In the genomic region with DNA sequence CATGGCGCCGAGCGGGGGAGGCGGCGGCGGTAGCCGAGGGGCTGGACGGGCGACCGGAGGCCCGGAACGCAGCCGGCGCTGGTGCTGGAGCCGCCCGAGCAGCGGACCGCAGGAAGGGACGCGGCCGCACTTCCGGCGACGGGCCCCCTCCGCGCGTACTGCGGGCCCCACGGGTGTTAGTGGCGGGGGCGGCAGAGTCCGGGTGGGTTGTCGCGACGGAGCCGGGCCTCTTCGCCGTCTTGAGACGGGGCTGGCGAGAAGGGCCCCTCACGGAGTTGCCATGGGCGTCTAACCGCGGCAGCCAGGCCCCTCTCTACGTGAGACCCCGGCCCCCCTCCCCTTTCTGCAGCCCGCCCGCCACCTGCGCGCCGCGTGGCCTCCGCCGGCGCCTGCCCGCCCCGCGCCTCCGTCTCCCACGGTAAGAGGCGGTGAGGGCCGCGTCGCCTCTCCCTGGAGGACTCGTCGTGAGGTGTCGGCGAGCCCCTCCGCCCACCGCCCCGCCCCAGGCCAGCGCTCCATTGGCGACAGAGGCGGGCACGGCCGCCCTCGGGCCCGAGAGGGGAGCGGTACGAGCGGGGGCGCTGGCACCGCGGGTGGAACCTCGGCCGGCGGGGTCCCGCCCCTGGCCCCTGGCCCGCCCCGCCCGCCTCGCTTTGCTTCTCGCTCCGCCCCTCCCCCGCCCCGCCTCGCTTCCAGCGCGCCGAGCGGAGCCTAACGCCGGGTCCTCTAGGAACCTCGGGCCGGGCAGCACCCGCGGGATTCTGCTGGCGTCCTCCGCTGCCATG, we compare ENCODE assay signal across 1 cellular context.
TF ChIP-seq lines count a peak whose summit lies in the region.

A gene with protein sequence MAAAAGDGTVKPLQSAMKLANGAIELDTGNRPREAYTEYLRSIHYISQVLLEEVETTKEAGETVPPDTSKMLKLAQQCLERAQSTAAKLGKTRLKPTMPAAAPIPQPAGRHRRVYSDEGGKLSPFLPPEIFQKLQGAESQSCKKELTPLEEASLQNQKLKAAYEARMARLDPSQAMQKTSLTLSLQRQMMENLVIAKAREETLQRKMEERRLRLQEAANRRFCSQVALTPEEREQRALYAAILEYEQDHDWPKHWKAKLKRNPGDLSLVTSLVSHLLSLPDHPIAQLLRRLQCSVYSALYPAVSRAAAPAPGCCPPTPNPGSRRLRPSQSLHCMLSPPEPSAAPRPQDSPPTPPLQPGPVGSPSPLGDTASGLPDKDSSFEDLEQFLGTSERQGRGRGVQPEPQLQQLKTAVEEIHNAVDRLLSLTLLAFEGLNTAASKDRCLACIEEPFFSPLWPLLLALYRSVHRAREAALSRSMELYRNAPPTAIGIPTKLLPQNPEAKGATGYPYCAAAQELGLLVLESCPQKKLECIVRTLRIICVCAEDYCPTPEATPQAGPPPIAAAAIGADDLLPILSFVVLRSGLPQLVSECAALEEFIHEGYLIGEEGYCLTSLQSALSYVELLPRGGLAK (minus strand): TSS at position 40 of the 785 bp plus-strand sequence. CDS start 37 bp downstream, at position 3.
A gene with protein sequence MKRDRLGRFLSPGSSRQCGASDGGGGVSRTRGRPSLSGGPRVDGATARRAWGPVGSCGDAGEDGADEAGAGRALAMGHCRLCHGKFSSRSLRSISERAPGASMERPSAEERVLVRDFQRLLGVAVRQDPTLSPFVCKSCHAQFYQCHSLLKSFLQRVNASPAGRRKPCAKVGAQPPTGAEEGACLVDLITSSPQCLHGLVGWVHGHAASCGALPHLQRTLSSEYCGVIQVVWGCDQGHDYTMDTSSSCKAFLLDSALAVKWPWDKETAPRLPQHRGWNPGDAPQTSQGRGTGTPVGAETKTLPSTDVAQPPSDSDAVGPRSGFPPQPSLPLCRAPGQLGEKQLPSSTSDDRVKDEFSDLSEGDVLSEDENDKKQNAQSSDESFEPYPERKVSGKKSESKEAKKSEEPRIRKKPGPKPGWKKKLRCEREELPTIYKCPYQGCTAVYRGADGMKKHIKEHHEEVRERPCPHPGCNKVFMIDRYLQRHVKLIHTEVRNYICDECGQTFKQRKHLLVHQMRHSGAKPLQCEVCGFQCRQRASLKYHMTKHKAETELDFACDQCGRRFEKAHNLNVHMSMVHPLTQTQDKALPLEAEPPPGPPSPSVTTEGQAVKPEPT (plus strand): TSS at position 679 of the 785 bp plus-strand sequence. CDS start 104 bp downstream, at position 783.

TF ChIP-seq in HEK293, 187 proteins besides CTCF, POLR2A, EP300 and RAD21 (continued from another document and continues in another):
- TF ChIP-seq, protein P1, sequence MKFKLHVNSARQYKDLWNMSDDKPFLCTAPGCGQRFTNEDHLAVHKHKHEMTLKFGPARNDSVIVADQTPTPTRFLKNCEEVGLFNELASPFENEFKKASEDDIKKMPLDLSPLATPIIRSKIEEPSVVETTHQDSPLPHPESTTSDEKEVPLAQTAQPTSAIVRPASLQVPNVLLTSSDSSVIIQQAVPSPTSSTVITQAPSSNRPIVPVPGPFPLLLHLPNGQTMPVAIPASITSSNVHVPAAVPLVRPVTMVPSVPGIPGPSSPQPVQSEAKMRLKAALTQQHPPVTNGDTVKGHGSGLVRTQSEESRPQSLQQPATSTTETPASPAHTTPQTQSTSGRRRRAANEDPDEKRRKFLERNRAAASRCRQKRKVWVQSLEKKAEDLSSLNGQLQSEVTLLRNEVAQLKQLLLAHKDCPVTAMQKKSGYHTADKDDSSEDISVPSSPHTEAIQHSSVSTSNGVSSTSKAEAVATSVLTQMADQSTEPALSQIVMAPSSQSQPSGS (tag by site-specific recombination; IDR thresholded peaks at IDR 0.05; ENCODE audit: low read depth): no peak
- TF ChIP-seq GLIS2 (tag by site-specific recombination; IDR thresholded peaks at IDR 0.05) (peak; percentile 70; the same call in 1 of the 2 replicates), HOXA7 (CRISPR knock-in tag; IDR thresholded peaks at IDR 0.05; ENCODE audit: borderline replicate concordance) (no peak), ZNF350 (tag by site-specific recombination; IDR thresholded peaks at IDR 0.05) (peak; percentile 78), ZNF138 (tag by site-specific recombination; IDR thresholded peaks at IDR 0.05; ENCODE audit: borderline replicate concordance) (no peak), ZNF830 (tag by site-specific recombination; IDR thresholded peaks at IDR 0.05; ENCODE audit: low read depth) (no peak), ZNF37A (tag by site-specific recombination; IDR thresholded peaks at IDR 0.05) (no peak), ZNF629 (tag by site-specific recombination; IDR thresholded peaks at IDR 0.05) (no peak), ZNF791 (tag by site-specific recombination; IDR thresholded peaks at IDR 0.05) (no peak), ZNF324 (tag by site-specific recombination; IDR thresholded peaks at IDR 0.05) (no peak), ZNF670 (tag by site-specific recombination; IDR thresholded peaks at IDR 0.05; ENCODE audit: low read depth) (no peak), ZNF335 (tag by site-specific recombination; conservative IDR thresholded peaks at IDR 0.05) (peak; percentile 74), MEIS1 (CRISPR knock-in tag; IDR thresholded peaks at IDR 0.05; ENCODE audit: borderline replicate concordance) (0 out of 2 replicates have a peak, but pooled peaks have one; percentile 16), ZFP41 (tag by site-specific recombination; IDR thresholded peaks at IDR 0.05; ENCODE audit: borderline replicate concordance) (no peak), OSR2 (tag by site-specific recombination; IDR thresholded peaks at IDR 0.05) (no peak), ZNF155 (tag by site-specific recombination; IDR thresholded peaks at IDR 0.05) (no peak), ZNF660 (tag by site-specific recombination; IDR thresholded peaks at IDR 0.05) (peak; percentile 91), MYNN (tag by site-specific recombination; IDR thresholded peaks at IDR 0.05; ENCODE audit: borderline replicate concordance) (no peak), ZNF658 (tag by site-specific recombination; IDR thresholded peaks at IDR 0.05) (no peak), ZNF202 (tag by site-specific recombination; IDR thresholded peaks at IDR 0.05; ENCODE audit: borderline replicate concordance) (no peak), MZF1 (tag by site-specific recombination; IDR thresholded peaks at IDR 0.05; ENCODE audit: borderline replicate concordance) (no peak), ZXDB (tag by site-specific recombination; IDR thresholded peaks at IDR 0.05) (peak; percentile 62), SCRT1 (tag by site-specific recombination; IDR thresholded peaks at IDR 0.05; ENCODE audit: borderline replicate concordance) (no peak)
- TF ChIP-seq, protein P2, sequence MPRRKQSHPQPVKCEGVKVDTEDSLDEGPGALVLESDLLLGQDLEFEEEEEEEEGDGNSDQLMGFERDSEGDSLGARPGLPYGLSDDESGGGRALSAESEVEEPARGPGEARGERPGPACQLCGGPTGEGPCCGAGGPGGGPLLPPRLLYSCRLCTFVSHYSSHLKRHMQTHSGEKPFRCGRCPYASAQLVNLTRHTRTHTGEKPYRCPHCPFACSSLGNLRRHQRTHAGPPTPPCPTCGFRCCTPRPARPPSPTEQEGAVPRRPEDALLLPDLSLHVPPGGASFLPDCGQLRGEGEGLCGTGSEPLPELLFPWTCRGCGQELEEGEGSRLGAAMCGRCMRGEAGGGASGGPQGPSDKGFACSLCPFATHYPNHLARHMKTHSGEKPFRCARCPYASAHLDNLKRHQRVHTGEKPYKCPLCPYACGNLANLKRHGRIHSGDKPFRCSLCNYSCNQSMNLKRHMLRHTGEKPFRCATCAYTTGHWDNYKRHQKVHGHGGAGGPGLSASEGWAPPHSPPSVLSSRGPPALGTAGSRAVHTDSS (tag by site-specific recombination; IDR thresholded peaks at IDR 0.05): peak; percentile 60
- TF ChIP-seq, protein P3, sequence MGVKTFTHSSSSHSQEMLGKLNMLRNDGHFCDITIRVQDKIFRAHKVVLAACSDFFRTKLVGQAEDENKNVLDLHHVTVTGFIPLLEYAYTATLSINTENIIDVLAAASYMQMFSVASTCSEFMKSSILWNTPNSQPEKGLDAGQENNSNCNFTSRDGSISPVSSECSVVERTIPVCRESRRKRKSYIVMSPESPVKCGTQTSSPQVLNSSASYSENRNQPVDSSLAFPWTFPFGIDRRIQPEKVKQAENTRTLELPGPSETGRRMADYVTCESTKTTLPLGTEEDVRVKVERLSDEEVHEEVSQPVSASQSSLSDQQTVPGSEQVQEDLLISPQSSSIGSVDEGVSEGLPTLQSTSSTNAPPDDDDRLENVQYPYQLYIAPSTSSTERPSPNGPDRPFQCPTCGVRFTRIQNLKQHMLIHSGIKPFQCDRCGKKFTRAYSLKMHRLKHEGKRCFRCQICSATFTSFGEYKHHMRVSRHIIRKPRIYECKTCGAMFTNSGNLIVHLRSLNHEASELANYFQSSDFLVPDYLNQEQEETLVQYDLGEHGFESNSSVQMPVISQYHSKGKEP (tag by site-specific recombination; IDR thresholded peaks at IDR 0.05): peak; percentile 71
- TF ChIP-seq, protein P4, sequence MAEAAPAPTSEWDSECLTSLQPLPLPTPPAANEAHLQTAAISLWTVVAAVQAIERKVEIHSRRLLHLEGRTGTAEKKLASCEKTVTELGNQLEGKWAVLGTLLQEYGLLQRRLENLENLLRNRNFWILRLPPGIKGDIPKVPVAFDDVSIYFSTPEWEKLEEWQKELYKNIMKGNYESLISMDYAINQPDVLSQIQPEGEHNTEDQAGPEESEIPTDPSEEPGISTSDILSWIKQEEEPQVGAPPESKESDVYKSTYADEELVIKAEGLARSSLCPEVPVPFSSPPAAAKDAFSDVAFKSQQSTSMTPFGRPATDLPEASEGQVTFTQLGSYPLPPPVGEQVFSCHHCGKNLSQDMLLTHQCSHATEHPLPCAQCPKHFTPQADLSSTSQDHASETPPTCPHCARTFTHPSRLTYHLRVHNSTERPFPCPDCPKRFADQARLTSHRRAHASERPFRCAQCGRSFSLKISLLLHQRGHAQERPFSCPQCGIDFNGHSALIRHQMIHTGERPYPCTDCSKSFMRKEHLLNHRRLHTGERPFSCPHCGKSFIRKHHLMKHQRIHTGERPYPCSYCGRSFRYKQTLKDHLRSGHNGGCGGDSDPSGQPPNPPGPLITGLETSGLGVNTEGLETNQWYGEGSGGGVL (tag by site-specific recombination; IDR thresholded peaks at IDR 0.05): peak; percentile 63
- TF ChIP-seq, protein P5, sequence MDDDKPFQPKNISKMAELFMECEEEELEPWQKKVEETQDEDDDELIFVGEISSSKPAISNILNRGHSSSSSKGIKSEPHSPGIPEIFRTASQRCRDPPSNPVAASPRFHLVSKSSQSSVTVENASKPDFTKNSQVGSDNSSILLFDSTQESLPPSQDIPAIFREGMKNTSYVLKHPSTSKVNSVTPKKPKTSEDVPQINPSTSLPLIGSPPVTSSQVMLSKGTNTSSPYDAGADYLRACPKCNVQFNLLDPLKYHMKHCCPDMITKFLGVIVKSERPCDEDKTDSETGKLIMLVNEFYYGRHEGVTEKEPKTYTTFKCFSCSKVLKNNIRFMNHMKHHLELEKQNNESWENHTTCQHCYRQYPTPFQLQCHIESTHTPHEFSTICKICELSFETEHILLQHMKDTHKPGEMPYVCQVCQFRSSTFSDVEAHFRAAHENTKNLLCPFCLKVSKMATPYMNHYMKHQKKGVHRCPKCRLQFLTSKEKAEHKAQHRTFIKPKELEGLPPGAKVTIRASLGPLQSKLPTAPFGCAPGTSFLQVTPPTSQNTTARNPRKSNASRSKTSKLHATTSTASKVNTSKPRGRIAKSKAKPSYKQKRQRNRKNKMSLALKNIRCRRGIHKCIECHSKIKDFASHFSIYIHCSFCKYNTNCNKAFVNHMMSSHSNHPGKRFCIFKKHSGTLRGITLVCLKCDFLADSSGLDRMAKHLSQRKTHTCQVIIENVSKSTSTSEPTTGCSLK (tag by site-specific recombination; IDR thresholded peaks at IDR 0.05): no peak
- TF ChIP-seq, protein P6, sequence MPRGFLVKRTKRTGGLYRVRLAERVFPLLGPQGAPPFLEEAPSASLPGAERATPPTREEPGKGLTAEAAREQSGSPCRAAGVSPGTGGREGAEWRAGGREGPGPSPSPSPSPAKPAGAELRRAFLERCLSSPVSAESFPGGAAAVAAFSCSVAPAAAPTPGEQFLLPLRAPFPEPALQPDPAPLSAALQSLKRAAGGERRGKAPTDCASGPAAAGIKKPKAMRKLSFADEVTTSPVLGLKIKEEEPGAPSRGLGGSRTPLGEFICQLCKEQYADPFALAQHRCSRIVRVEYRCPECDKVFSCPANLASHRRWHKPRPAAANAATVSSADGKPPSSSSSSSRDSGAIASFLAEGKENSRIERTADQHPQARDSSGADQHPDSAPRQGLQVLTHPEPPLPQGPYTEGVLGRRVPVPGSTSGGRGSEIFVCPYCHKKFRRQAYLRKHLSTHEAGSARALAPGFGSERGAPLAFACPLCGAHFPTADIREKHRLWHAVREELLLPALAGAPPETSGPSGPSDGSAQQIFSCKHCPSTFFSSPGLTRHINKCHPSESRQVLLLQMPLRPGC (tag by site-specific recombination; IDR thresholded peaks at IDR 0.05): 0 out of 2 replicates have a peak, but pooled peaks have one; percentile 48
- TF ChIP-seq, protein P7, sequence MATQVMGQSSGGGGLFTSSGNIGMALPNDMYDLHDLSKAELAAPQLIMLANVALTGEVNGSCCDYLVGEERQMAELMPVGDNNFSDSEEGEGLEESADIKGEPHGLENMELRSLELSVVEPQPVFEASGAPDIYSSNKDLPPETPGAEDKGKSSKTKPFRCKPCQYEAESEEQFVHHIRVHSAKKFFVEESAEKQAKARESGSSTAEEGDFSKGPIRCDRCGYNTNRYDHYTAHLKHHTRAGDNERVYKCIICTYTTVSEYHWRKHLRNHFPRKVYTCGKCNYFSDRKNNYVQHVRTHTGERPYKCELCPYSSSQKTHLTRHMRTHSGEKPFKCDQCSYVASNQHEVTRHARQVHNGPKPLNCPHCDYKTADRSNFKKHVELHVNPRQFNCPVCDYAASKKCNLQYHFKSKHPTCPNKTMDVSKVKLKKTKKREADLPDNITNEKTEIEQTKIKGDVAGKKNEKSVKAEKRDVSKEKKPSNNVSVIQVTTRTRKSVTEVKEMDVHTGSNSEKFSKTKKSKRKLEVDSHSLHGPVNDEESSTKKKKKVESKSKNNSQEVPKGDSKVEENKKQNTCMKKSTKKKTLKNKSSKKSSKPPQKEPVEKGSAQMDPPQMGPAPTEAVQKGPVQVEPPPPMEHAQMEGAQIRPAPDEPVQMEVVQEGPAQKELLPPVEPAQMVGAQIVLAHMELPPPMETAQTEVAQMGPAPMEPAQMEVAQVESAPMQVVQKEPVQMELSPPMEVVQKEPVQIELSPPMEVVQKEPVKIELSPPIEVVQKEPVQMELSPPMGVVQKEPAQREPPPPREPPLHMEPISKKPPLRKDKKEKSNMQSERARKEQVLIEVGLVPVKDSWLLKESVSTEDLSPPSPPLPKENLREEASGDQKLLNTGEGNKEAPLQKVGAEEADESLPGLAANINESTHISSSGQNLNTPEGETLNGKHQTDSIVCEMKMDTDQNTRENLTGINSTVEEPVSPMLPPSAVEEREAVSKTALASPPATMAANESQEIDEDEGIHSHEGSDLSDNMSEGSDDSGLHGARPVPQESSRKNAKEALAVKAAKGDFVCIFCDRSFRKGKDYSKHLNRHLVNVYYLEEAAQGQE (tag by site-specific recombination; IDR thresholded peaks at IDR 0.05): no peak
- TF ChIP-seq, protein P8, sequence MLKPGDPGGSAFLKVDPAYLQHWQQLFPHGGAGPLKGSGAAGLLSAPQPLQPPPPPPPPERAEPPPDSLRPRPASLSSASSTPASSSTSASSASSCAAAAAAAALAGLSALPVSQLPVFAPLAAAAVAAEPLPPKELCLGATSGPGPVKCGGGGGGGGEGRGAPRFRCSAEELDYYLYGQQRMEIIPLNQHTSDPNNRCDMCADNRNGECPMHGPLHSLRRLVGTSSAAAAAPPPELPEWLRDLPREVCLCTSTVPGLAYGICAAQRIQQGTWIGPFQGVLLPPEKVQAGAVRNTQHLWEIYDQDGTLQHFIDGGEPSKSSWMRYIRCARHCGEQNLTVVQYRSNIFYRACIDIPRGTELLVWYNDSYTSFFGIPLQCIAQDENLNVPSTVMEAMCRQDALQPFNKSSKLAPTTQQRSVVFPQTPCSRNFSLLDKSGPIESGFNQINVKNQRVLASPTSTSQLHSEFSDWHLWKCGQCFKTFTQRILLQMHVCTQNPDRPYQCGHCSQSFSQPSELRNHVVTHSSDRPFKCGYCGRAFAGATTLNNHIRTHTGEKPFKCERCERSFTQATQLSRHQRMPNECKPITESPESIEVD (tag by site-specific recombination; IDR thresholded peaks at IDR 0.05): no peak
